Comparison of ENCODE assay signal across 10 cellular contexts in the genomic region with DNA sequence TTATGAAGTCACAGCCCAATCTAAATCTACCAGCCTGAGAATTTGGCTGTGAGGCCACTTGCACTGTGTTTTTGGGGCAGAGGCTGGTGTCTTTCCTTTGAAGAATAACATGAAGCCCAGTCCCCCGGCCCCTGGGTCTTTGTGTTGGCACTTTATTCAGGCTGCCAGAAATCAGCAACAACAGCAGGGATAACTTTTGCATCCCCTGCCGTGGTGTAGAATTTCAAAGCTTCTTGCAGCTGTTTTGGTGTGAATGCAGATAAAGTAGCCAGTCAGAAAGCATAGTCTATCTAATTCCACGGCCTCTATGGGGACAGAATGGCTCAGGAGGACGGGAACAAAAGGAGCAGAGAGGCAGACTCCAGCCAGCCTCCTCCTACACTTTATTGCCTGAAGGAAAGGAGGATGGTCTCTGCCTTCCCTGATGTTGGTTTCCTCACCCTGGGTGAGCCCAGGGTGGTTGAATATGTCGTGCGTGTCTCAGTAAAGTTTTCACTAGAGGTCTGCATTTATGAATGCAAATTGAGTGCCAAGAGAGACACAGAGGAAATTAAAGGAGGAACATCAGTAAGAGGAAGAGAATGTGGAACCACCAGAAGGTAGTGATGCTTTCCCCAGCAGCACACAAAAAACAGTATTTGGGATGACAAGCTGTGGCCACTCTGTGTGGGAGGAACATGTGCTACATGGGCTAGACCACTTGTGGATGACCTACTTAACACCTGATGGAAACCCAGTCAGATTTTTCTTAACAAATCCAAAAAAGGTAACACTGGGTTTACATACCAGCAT.
A peak's percentile ranks its signal among the peaks of the same experiment; 100 is the strongest.
DNase-seq lines count a peak whose midpoint lies in the region; ATAC-seq and TF ChIP-seq lines count a peak whose summit lies in the region.
"Had no signal": no experiment of that assay in that cellular context is flagged by ENCODE, and none has a peak within 500 bp of the region (broad histone marks: within the 10 kb centered on the region; RNA-seq: fewer than 3 reads in every experiment).

No MANE protein-coding gene starts in this region.

- peaks cover 88% of the 10 kb centered on the region for H3K4me1 Mint-ChIP-seq in activated T-cell treated with anti-CD3 and anti-CD28 coated beads, Interleukin-2, amount 50 U/mL, for 24 hours (ENCODE audit: low read depth)
- H3K4me1 Mint-ChIP-seq in immature natural killer cell = peaks cover 99 to 100% of the 10 kb centered on the region in 2 donors
- H3K4me1 Mint-ChIP-seq in stimulated activated naive CD8-positive, alpha-beta T cell treated with anti-CD3 and anti-CD28 coated beads, Interleukin-15, amount 100 ng/mL, for 72 hours = peaks cover 92% of the 10 kb centered on the region

- no peak overlapping the region for H3K4me3 Mint-ChIP-seq in activated T-cell treated with anti-CD3 and anti-CD28 coated beads, Interleukin-2, amount 50 U/mL, for 24 hours
- peak overlapping the region; percentile 56 to 64 (median 60) for H3K4me3 Mint-ChIP-seq in immature natural killer cell
- no peak overlapping the region for H3K4me3 Mint-ChIP-seq in stimulated activated naive CD8-positive, alpha-beta T cell treated with anti-CD3 and anti-CD28 coated beads, Interleukin-15, amount 100 ng/mL, for 72 hours

- no peak for DNase-seq in activated T-cell treated with anti-CD3 and anti-CD28 coated beads, Interleukin-2, amount 50 U/mL, for 24 hours
- DNase-seq in activated T-cell treated with anti-CD3 and anti-CD28 coated beads, Interleukin-2, amount 50 U/mL, for 48 hours = no peak
- DNase-seq in activated naive CD4-positive, alpha-beta T cell treated with anti-CD3 and anti-CD28 coated beads, Interleukin-2, amount 50 U/mL, for 72 hours (ENCODE audit: low spot score in 2 of 2) = no peak
- DNase-seq in immature natural killer cell (peak; percentile 80 to 82 (median 81)), occipital lobe (lab: John Stamatoyannopoulos, UW) (no peak), activated gamma-delta T cell treated with Interleukin-2 at 50 U/mL for 16 hours (no peak)
- DNase-seq in stimulated activated naive CD8-positive, alpha-beta T cell treated with anti-CD3 and anti-CD28 coated beads, Interleukin-15, amount 100 ng/mL, for 72 hours = no peak
- DNase-seq: activated CD4-positive, alpha-beta T cell treated with anti-CD3 and anti-CD28 coated beads, Interleukin-2, amount 50 U/mL, for 1 hour; NCI-H226 had no signal

- H3K9me3 Mint-ChIP-seq in activated T-cell treated with anti-CD3 and anti-CD28 coated beads, Interleukin-2, amount 50 U/mL, for 24 hours = peaks cover 4% of the 10 kb centered on the region
- peaks cover 7 to 22% of the 10 kb centered on the region in 2 donors for H3K9me3 Mint-ChIP-seq in activated naive CD4-positive, alpha-beta T cell treated with anti-CD3 and anti-CD28 coated beads, Interleukin-2, amount 50 U/mL, for 72 hours
- H3K9me3 Mint-ChIP-seq in immature natural killer cell = peaks cover 0 to 4% (median 1%) of the 10 kb centered on the region in 6 donors
- H3K9me3 Mint-ChIP-seq in stimulated activated naive CD8-positive, alpha-beta T cell treated with anti-CD3 and anti-CD28 coated beads, Interleukin-15, amount 100 ng/mL, for 72 hours = peaks cover 8 to 18% of the 10 kb centered on the region in 2 donors

- no peak for TF ChIP-seq POLR2A in GM18505 (IDR thresholded peaks at IDR 0.05; ENCODE audit: borderline replicate concordance, extremely low read depth, insufficient read depth, insufficient read length)

- peaks cover 100% of the 10 kb centered on the region for H3K36me3 Mint-ChIP-seq in activated T-cell treated with anti-CD3 and anti-CD28 coated beads, Interleukin-2, amount 50 U/mL, for 24 hours (ENCODE audit: low read depth)
- H3K36me3 Mint-ChIP-seq in activated naive CD4-positive, alpha-beta T cell treated with anti-CD3 and anti-CD28 coated beads, Interleukin-2, amount 50 U/mL, for 72 hours = peaks cover 40 to 89% of the 10 kb centered on the region in 2 donors
- peaks cover 19 to 31% (median 30%) of the 10 kb centered on the region in 3 donors for H3K36me3 Mint-ChIP-seq in immature natural killer cell

- H3K27me3 Mint-ChIP-seq in activated T-cell treated with anti-CD3 and anti-CD28 coated beads, Interleukin-2, amount 50 U/mL, for 24 hours = no peaks in the 10 kb centered on the region
- peaks cover 13 to 27% (median 14%) of the 10 kb centered on the region in 3 donors for H3K27me3 Mint-ChIP-seq in immature natural killer cell (ENCODE audit: low read depth in 3 of 3)
- no peaks in the 10 kb centered on the region for H3K27me3 Mint-ChIP-seq in stimulated activated naive CD8-positive, alpha-beta T cell treated with anti-CD3 and anti-CD28 coated beads, Interleukin-15, amount 100 ng/mL, for 72 hours

- peak overlapping the region; percentile 84 for H3K27ac Mint-ChIP-seq in activated T-cell treated with anti-CD3 and anti-CD28 coated beads, Interleukin-2, amount 50 U/mL, for 24 hours
- H3K27ac Mint-ChIP-seq in activated naive CD4-positive, alpha-beta T cell treated with anti-CD3 and anti-CD28 coated beads, Interleukin-2, amount 50 U/mL, for 72 hours = peak overlapping the region; percentile 69 to 72
- H3K27ac Mint-ChIP-seq in immature natural killer cell = peak overlapping the region; percentile 91 to 100 (median 100)
- H3K27ac Mint-ChIP-seq in stimulated activated naive CD8-positive, alpha-beta T cell treated with anti-CD3 and anti-CD28 coated beads, Interleukin-15, amount 100 ng/mL, for 72 hours = no peak overlapping the region

- peak; percentile 16 to 52 for ATAC-seq in activated naive CD4-positive, alpha-beta T cell treated with anti-CD3 and anti-CD28 coated beads, Interleukin-2, amount 50 U/mL, for 72 hours
- peak; percentile 33 for ATAC-seq in stimulated activated naive CD8-positive, alpha-beta T cell treated with anti-CD3 and anti-CD28 coated beads, Interleukin-15, amount 100 ng/mL, for 72 hours
- no peak for ATAC-seq in GM18505 (IDR thresholded peaks at IDR 0.05; ENCODE audit: unreplicated experiment)

Comparison
In these comparisons a context has a peak if more than half of its experiments do, and no peak if none do; other contexts are left out.
1. DNase-seq: peak in immature natural killer cell (3 of 3); none in activated T-cell treated with anti-CD3 and anti-CD28 coated beads, Interleukin-2, amount 50 U/mL, for 24 hours (single experiment), activated T-cell treated with anti-CD3 and anti-CD28 coated beads, Interleukin-2, amount 50 U/mL, for 48 hours (0 of 2), activated naive CD4-positive, alpha-beta T cell treated with anti-CD3 and anti-CD28 coated beads, Interleukin-2, amount 50 U/mL, for 72 hours (0 of 2), stimulated activated naive CD8-positive, alpha-beta T cell treated with anti-CD3 and anti-CD28 coated beads, Interleukin-15, amount 100 ng/mL, for 72 hours (0 of 2), occipital lobe (single experiment) and activated gamma-delta T cell treated with Interleukin-2 at 50 U/mL for 16 hours (single experiment).
2. H3K27ac Mint-ChIP-seq: peak in activated T-cell treated with anti-CD3 and anti-CD28 coated beads, Interleukin-2, amount 50 U/mL, for 24 hours (single experiment), activated naive CD4-positive, alpha-beta T cell treated with anti-CD3 and anti-CD28 coated beads, Interleukin-2, amount 50 U/mL, for 72 hours (2 of 2) and immature natural killer cell (6 of 6); none in stimulated activated naive CD8-positive, alpha-beta T cell treated with anti-CD3 and anti-CD28 coated beads, Interleukin-15, amount 100 ng/mL, for 72 hours (0 of 2).
3. H3K4me3 Mint-ChIP-seq: peak in immature natural killer cell (5 of 5); none in activated T-cell treated with anti-CD3 and anti-CD28 coated beads, Interleukin-2, amount 50 U/mL, for 24 hours (single experiment) and stimulated activated naive CD8-positive, alpha-beta T cell treated with anti-CD3 and anti-CD28 coated beads, Interleukin-15, amount 100 ng/mL, for 72 hours (0 of 2).